Comparison of ENCODE assay signal across 26 cellular contexts in the genomic region with DNA sequence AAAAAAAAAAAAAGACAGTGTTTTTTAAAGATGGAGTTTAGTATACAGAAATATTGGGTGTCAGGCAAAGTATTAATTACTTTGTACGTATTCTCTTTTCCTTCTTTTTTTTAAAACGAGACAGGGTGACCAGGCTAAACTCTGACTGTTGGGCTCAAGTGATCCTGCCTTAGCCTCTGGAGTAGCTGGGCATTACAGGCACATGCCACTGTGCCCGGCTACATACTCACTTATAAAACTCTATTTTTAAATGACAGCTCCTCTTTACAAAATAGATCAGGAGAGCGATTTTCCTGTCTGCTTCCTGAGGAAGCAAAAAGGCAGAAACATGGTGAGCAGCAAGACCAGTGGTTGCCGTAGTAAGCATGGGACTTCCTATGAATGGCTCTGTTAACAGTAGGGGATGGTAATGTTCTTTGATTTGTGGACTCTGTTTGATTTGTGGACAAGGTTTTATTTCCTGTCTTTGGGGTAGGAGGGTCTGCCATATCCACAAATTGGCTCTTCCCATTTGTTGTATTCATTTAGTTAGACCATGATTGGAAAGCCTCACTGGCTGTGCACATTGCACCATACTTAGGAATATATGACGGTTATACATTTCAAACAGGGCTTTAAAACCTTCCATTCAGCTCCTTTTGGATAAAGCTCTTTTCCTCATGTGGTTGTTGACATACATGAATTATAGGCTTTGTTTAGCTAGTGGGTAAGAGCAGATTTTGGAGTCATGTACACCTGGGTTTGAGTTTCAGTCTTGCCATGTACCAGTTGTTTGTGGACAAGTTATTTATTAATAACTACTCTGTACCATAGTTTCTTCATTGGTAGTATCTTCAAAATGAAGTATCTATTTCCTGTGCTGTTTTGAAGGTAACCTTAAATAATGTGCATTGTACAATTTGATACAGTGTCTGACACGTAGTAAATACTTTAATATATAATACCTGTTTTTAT. TPM values are rescaled to one million over a fixed set of nuclear protein-coding genes. Genes with fewer than 3 reads are reported as not detected.
DNase-seq lines count a peak whose midpoint lies in the region; ATAC-seq and TF ChIP-seq lines count a peak whose summit lies in the region.
"Had no signal": no experiment of that assay in that cellular context is flagged by ENCODE, and none has a peak within 500 bp of the region (broad histone marks: within the 10 kb centered on the region; RNA-seq: fewer than 3 reads in every experiment).

No MANE protein-coding gene starts in this region.

- H3K9me3 ChIP-seq in H9 (ENCODE audit: control insufficient read depth, low read depth, low read length) (no peaks in the 10 kb centered on the region), skeletal muscle tissue (ENCODE audit: control insufficient read depth in 3 of 3, low read length in 3 of 3) (no peaks in the 10 kb centered on the region)
- H3K9me3 ChIP-seq: esophagus muscularis mucosa, stomach had no signal

- no peak overlapping the region for H3K4ac ChIP-seq in H9 (ENCODE audit: low read depth, low read length)

- H2BK12ac ChIP-seq in H9 (ENCODE audit: insufficient read length, low read depth, low read length): no peak overlapping the region

- H3K36me3 ChIP-seq in skeletal muscle tissue (ENCODE audit: control insufficient read depth in 3 of 3, insufficient read depth in 3 of 3, low read length in 3 of 3): no peaks in the 10 kb centered on the region

- H3K27me3 ChIP-seq in H9 (ENCODE audit: insufficient read depth, low read length) (no peaks in the 10 kb centered on the region), skeletal muscle tissue (ENCODE audit: control insufficient read depth in 3 of 3, insufficient read depth in 3 of 3, low read length in 3 of 3) (no peaks in the 10 kb centered on the region)
- H3K27me3 ChIP-seq: esophagus muscularis mucosa, stomach had no signal

- H3K4me3 ChIP-seq in skeletal muscle tissue (ENCODE audit: low read length in 3 of 3): no peak overlapping the region
- H3K4me3 ChIP-seq: esophagus muscularis mucosa, stomach had no signal

- no peak overlapping the region for H3K9ac ChIP-seq in H9 (ENCODE audit: extremely low read depth, insufficient read length, low read length)
- H3K9ac ChIP-seq in skeletal muscle tissue (ENCODE audit: low read depth in 1 of 3, low read length in 3 of 3): no peak overlapping the region

- no peak overlapping the region for H3T11ph ChIP-seq in H9 (ENCODE audit: low read length)

- H3K27me3 Mint-ChIP-seq in H9 (ENCODE audit: low read depth) (no peaks in the 10 kb centered on the region), immature natural killer cell (ENCODE audit: low read depth in 3 of 3) (peaks cover 0 to 2% (median 0%) of the 10 kb centered on the region in 3 donors)
- H3K27me3 Mint-ChIP-seq: activated CD4-positive, alpha-beta T cell treated with anti-CD3 and anti-CD28 coated beads, Interleukin-2, amount 10 ng/mL, durations not matched to agents 24 days and 14 days; effector memory CD8-positive, alpha-beta T cell; T-helper 17 cell; type B pancreatic cell had no signal

- no peak overlapping the region for H3K23ac ChIP-seq in H9 (ENCODE audit: insufficient read length, low read depth, low read length)

- H2BK120ac ChIP-seq in H9 (ENCODE audit: low read depth, low read length, poor library complexity, severe bottlenecking): no peak overlapping the region

- H4K91ac ChIP-seq in H9 (ENCODE audit: insufficient read length, low read depth, low read length): no peak overlapping the region

- no peak overlapping the region for H3K18ac ChIP-seq in H9 (ENCODE audit: insufficient read length, low read depth, low read length)

- H3K79me1 ChIP-seq in H9 (ENCODE audit: insufficient read depth, low read depth, low read length, poor library complexity, severe bottlenecking): peaks cover 5% of the 10 kb centered on the region

- H3K36me3 Mint-ChIP-seq in H9 (ENCODE audit: insufficient read depth in 1 of 3, low read depth in 3 of 3): peaks cover 0 to 3% (median 0%) of the 10 kb centered on the region in 3 experiments; a peak in 2 of 7 replicates
- peaks cover 0 to 3% (median 0%) of the 10 kb centered on the region in 3 donors for H3K36me3 Mint-ChIP-seq in immature natural killer cell

- H4K8ac ChIP-seq in H9 (replicated peaks; ENCODE audit: insufficient read length, low read depth, low read length): no peak overlapping the region

- no peak for TF ChIP-seq CTCF in H9 (conservative IDR thresholded peaks at IDR 0.05)

- DNase-seq in NCI-H2081 (lab: John Stamatoyannopoulos, UW) (peak; percentile 9 to 28), NCI-H2081 treated with DMSO at 0.1 percent for 48 hours (lab: John Stamatoyannopoulos, UW) (no peak), H9 (no peak), immature natural killer cell (no peak), SKM-1 (lab: John Stamatoyannopoulos, UW; ENCODE audit: unreplicated experiment) (no peak), T-helper 2 cell (no peak)
- DNase-seq: activated CD4-positive, alpha-beta T cell treated with anti-CD3 and anti-CD28 coated beads, Interleukin-2, amount 10 ng/mL, durations not matched to agents 24 days and 14 days; activated naive CD4-positive, alpha-beta T cell; activated T-cell treated with anti-CD3 and anti-CD28 coated beads, Interleukin-2, amount 50 U/mL, for 48 hours; COR-L47; effector memory CD8-positive, alpha-beta T cell; EL; hippocampal formation; left ventricle myocardium superior; NCI-H187; NCI-H226; NCI-H82; stimulated activated CD8-positive, alpha-beta memory T cell treated with anti-CD3 and anti-CD28 coated beads, Interleukin-4, amount 100 ng/mL, for 48 hours; stomach; T-helper 17 cell had no signal

- H2AK5ac ChIP-seq in H9 (ENCODE audit: insufficient read length, low read length): peak overlapping the region; percentile 23

- no peak overlapping the region for H3K14ac ChIP-seq in H9 (ENCODE audit: insufficient read depth, low read length)

- H2AFZ ChIP-seq in H9 (ENCODE audit: low read length): no peak overlapping the region

- H3K4me1 ChIP-seq in H9 (ENCODE audit: insufficient read depth, low read length) (peaks cover 12% of the 10 kb centered on the region), skeletal muscle tissue (ENCODE audit: control insufficient read depth in 3 of 3, insufficient read depth in 3 of 3, low read length in 3 of 3) (peaks cover 5 to 14% (median 12%) of the 10 kb centered on the region in 3 donors)

- no peak for ATAC-seq in HG03460 (IDR thresholded peaks at IDR 0.05; ENCODE audit: unreplicated experiment)
- ATAC-seq: effector memory CD8-positive, alpha-beta T cell; left ventricle myocardium superior; T-helper 17 cell had no signal

- H3K23me2 ChIP-seq in H9 (ENCODE audit: insufficient read length, low read depth, low read length, poor library complexity, severe bottlenecking): no peaks in the 10 kb centered on the region

- H3K27ac Mint-ChIP-seq in H9 (peak overlapping the region in 1 of 3 experiments; percentile 74; a peak in 1 of 7 replicates), immature natural killer cell (peak overlapping the region in 5 of 6 donors; percentile 2 to 84 (median 23))
- H3K27ac Mint-ChIP-seq: activated CD4-positive, alpha-beta T cell treated with anti-CD3 and anti-CD28 coated beads, Interleukin-2, amount 10 ng/mL, durations not matched to agents 24 days and 14 days; T-helper 17 cell; type B pancreatic cell had no signal

- peaks cover 27 to 35% of the 10 kb centered on the region in 2 experiments for H3K4me1 Mint-ChIP-seq in H9
- peaks cover 36 to 69% of the 10 kb centered on the region in 2 donors for H3K4me1 Mint-ChIP-seq in immature natural killer cell

- WGBS in H9 (ENCODE audit: extremely low coverage, insufficient read length, low lambda C conversion rate): no CpG with 5 or more reads among the region's 7 CpGs

- no peak overlapping the region for H4K5ac ChIP-seq in H9 (ENCODE audit: insufficient read length, low read depth, low read length)

- H3K27ac ChIP-seq in H9 (ENCODE audit: insufficient read length, low read depth, low read length): no peak overlapping the region
- peak overlapping the region; percentile 8 for H3K27ac ChIP-seq in skeletal muscle tissue (ENCODE audit: low read depth, low read length)
- H3K27ac ChIP-seq: esophagus muscularis mucosa, RWPE1, stomach had no signal

- H2BK5ac ChIP-seq in H9 (ENCODE audit: insufficient read length, low read length): no peak overlapping the region

- H3K4me3 Mint-ChIP-seq in H9 (no peak overlapping the region), immature natural killer cell (no peak overlapping the region)
- H3K4me3 Mint-ChIP-seq: activated CD4-positive, alpha-beta T cell treated with anti-CD3 and anti-CD28 coated beads, Interleukin-2, amount 10 ng/mL, durations not matched to agents 24 days and 14 days; effector memory CD8-positive, alpha-beta T cell; neural crest cell; T-helper 17 cell; type B pancreatic cell had no signal

- peaks cover 3% of the 10 kb centered on the region; the same call in 1 of the 2 replicates for H3K79me2 ChIP-seq in H9 (ENCODE audit: insufficient read depth, low read length)

- no peak overlapping the region for H3K56ac ChIP-seq in H9 (ENCODE audit: insufficient read length, low read depth, low read length)

- no peak overlapping the region for H2BK20ac ChIP-seq in H9 (ENCODE audit: low read depth, low read length, poor library complexity, severe bottlenecking)

- H2BK15ac ChIP-seq in H9 (ENCODE audit: low read depth, low read length): no peak overlapping the region

- H4K20me1 ChIP-seq in H9 (ENCODE audit: control insufficient read depth, insufficient read depth, insufficient read length): no peaks in the 10 kb centered on the region

- no peak overlapping the region for H3K4me2 ChIP-seq in H9 (ENCODE audit: insufficient read depth, insufficient read length, low read length)

- H3K9me3 Mint-ChIP-seq in H9 (no peaks in the 10 kb centered on the region), immature natural killer cell (no peaks in the 10 kb centered on the region)
- H3K9me3 Mint-ChIP-seq: activated CD4-positive, alpha-beta T cell treated with anti-CD3 and anti-CD28 coated beads, Interleukin-2, amount 10 ng/mL, durations not matched to agents 24 days and 14 days; effector memory CD8-positive, alpha-beta T cell; type B pancreatic cell had no signal

RNA-seq across cellular contexts. Expression of gene PTPRA, which starts 45.1 kb away (rescaled TPM):
- total RNA-seq in H9 (2021): 45.2 and 47.8 TPM in 2 replicates
- 10 to 100 TPM; 39.5 to 63.5 (median 60.0) TPM for polyA plus RNA-seq in immature natural killer cell
- 93.4 TPM for total RNA-seq in skeletal muscle tissue

Comparison
In these comparisons a context has a peak if more than half of its experiments do, and no peak if none do; other contexts are left out.
1. DNase-seq: peak in NCI-H2081 (2 of 2); none in NCI-H2081 treated with DMSO at 0.1 percent for 48 hours (single experiment), H9 (single experiment), immature natural killer cell (0 of 3), SKM-1 (single experiment) and T-helper 2 cell (0 of 5).